Comparison of ENCODE assay signal across 21 cellular contexts in genomic region chr1:201422436-201423030, GRCh38. TPM values are rescaled to one million over a fixed set of nuclear protein-coding genes. Genes with fewer than 3 reads are reported as not detected.
"Had no signal": no experiment of that assay in that cellular context is flagged by ENCODE, and none has a peak within 500 bp of the region (broad histone marks: within the 10 kb centered on the region; RNA-seq: fewer than 3 reads in every experiment).

No MANE protein-coding gene starts in this region.

- H3K4me1 Mint-ChIP-seq: activated CD4-positive, alpha-beta T cell treated with anti-CD3 and anti-CD28 coated beads for 36 hours; activated naive CD4-positive, alpha-beta T cell treated with anti-CD3 and anti-CD28 coated beads, Interleukin-2, amount 50 U/mL, for 24 hours had no signal

- H3K9me3 Mint-ChIP-seq: activated CD4-positive, alpha-beta memory T cell treated with anti-CD3 and anti-CD28 coated beads for 36 hours; activated naive CD4-positive, alpha-beta T cell treated with anti-CD3 and anti-CD28 coated beads, Interleukin-2, amount 50 U/mL, for 24 hours; activated T-helper 2 cell treated with anti-CD3 and anti-CD28 coated beads, Interferon-gamma antibody, Interleukin-2, Interleukin-4, amounts not matched to agents 10 μg/mL and 5 μg/mL and 100 μg/mL, durations not matched to agents 14 hours and 24 hours and 36 hours; natural killer cell treated with Interleukin-12 subunit alpha and Interleukin-12 subunit beta and Interleukin-15 and Interleukin-18, amount 100 ng/mL, for 72 hours had no signal

- H3K36me3 ChIP-seq: adrenal gland, esophagus muscularis mucosa, right lobe of liver, stomach, WERI-Rb-1 had no signal

- H3K4me3 ChIP-seq: adrenal gland, coronary artery, esophagus muscularis mucosa, right lobe of liver, stomach, testis had no signal

- ATAC-seq: activated CD4-positive, alpha-beta T cell treated with anti-CD3 and anti-CD28 coated beads for 36 hours; activated CD8-positive, alpha-beta memory T cell treated with anti-CD3 and anti-CD28 coated beads, Interleukin-2, amount 10 ng/mL, durations not matched to agents 7 days and 5 days; natural killer cell treated with Interleukin-12 subunit alpha and Interleukin-12 subunit beta and Interleukin-15 and Interleukin-18, amount 100 ng/mL, for 72 hours; right lobe of liver had no signal

- H3K4me1 ChIP-seq: adrenal gland, right lobe of liver, stomach, testis had no signal

- DNase-seq: activated CD4-positive, alpha-beta memory T cell treated with anti-CD3 and anti-CD28 coated beads for 36 hours; activated CD4-positive, alpha-beta T cell treated with anti-CD3 and anti-CD28 coated beads for 36 hours; activated CD8-positive, alpha-beta memory T cell treated with anti-CD3 and anti-CD28 coated beads, Interleukin-2, amount 10 ng/mL, durations not matched to agents 7 days and 5 days; activated T-cell treated with anti-CD3 and anti-CD28 coated beads, Interleukin-2, amount 50 U/mL, for 1 hour; adrenal gland; central memory CD4-positive, alpha-beta T cell; glutamatergic neuron; mesenchymal stem cell; right lobe of liver; stimulated activated CD4-positive, alpha-beta T cell treated with anti-CD3 and anti-CD28 coated beads, Interleukin-1b, Interleukin-23, amount 100 ng/mL, for 48 hours; stomach; testis; WERI-Rb-1 had no signal

- H3K36me3 Mint-ChIP-seq: activated CD4-positive, alpha-beta memory T cell treated with anti-CD3 and anti-CD28 coated beads for 36 hours; activated CD8-positive, alpha-beta memory T cell treated with anti-CD3 and anti-CD28 coated beads, Interleukin-2, amount 10 ng/mL, durations not matched to agents 7 days and 5 days; activated naive CD4-positive, alpha-beta T cell treated with anti-CD3 and anti-CD28 coated beads, Interleukin-2, amount 50 U/mL, for 24 hours; natural killer cell treated with Interleukin-12 subunit alpha and Interleukin-12 subunit beta and Interleukin-15 and Interleukin-18, amount 100 ng/mL, for 72 hours had no signal

- H3K4me3 Mint-ChIP-seq: activated CD4-positive, alpha-beta memory T cell treated with anti-CD3 and anti-CD28 coated beads for 36 hours; activated CD4-positive, alpha-beta T cell treated with anti-CD3 and anti-CD28 coated beads for 36 hours; activated CD8-positive, alpha-beta memory T cell treated with anti-CD3 and anti-CD28 coated beads, Interleukin-2, amount 10 ng/mL, durations not matched to agents 7 days and 5 days; activated naive CD4-positive, alpha-beta T cell treated with anti-CD3 and anti-CD28 coated beads, Interleukin-2, amount 50 U/mL, for 24 hours; natural killer cell treated with Interleukin-12 subunit alpha and Interleukin-12 subunit beta and Interleukin-15 and Interleukin-18, amount 100 ng/mL, for 72 hours had no signal

- H3K27ac ChIP-seq: adrenal gland, coronary artery, esophagus muscularis mucosa, right lobe of liver, stomach, testis, WERI-Rb-1 had no signal

- H3K9me3 ChIP-seq: adrenal gland, esophagus muscularis mucosa, right lobe of liver, stomach, testis had no signal

- H3K27me3 Mint-ChIP-seq: activated CD4-positive, alpha-beta memory T cell treated with anti-CD3 and anti-CD28 coated beads for 36 hours; activated naive CD4-positive, alpha-beta T cell treated with anti-CD3 and anti-CD28 coated beads, Interleukin-2, amount 50 U/mL, for 24 hours had no signal

- H3K27me3 ChIP-seq: adrenal gland, esophagus muscularis mucosa, right lobe of liver, testis had no signal

- H3K27ac Mint-ChIP-seq: activated CD4-positive, alpha-beta memory T cell treated with anti-CD3 and anti-CD28 coated beads for 36 hours; activated CD4-positive, alpha-beta T cell treated with anti-CD3 and anti-CD28 coated beads for 36 hours; activated CD8-positive, alpha-beta memory T cell treated with anti-CD3 and anti-CD28 coated beads, Interleukin-2, amount 10 ng/mL, durations not matched to agents 7 days and 5 days; activated naive CD4-positive, alpha-beta T cell treated with anti-CD3 and anti-CD28 coated beads, Interleukin-2, amount 50 U/mL, for 24 hours; activated T-helper 2 cell treated with anti-CD3 and anti-CD28 coated beads, Interferon-gamma antibody, Interleukin-2, Interleukin-4, amounts not matched to agents 10 μg/mL and 5 μg/mL and 100 μg/mL, durations not matched to agents 14 hours and 24 hours and 36 hours; natural killer cell treated with Interleukin-12 subunit alpha and Interleukin-12 subunit beta and Interleukin-15 and Interleukin-18, amount 100 ng/mL, for 72 hours had no signal

RNA-seq across cellular contexts. Expression of gene TNNI1, which starts 1.0 kb away (rescaled TPM):
- total RNA-seq: activated CD4-positive, alpha-beta memory T cell treated with anti-CD3 and anti-CD28 coated beads for 36 hours; activated CD4-positive, alpha-beta T cell treated with anti-CD3 and anti-CD28 coated beads for 36 hours; activated CD8-positive, alpha-beta memory T cell treated with anti-CD3 and anti-CD28 coated beads, Interleukin-2, amount 10 ng/mL, durations not matched to agents 7 days and 5 days; activated T-helper 2 cell treated with anti-CD3 and anti-CD28 coated beads, Interferon-gamma antibody, Interleukin-2, Interleukin-4, amounts not matched to agents 10 μg/mL and 5 μg/mL and 100 μg/mL, durations not matched to agents 14 hours and 24 hours and 36 hours; kidney epithelial cell; natural killer cell treated with Interleukin-12 subunit alpha and Interleukin-12 subunit beta and Interleukin-15 and Interleukin-18, amount 100 ng/mL, for 72 hours; pulmonary artery endothelial cell; stomach had no signal

RNA-seq across cellular contexts. Expression of gene LAD1, which starts 23.4 kb away (rescaled TPM):
- total RNA-seq: activated CD4-positive, alpha-beta memory T cell treated with anti-CD3 and anti-CD28 coated beads for 36 hours; activated CD4-positive, alpha-beta T cell treated with anti-CD3 and anti-CD28 coated beads for 36 hours; activated CD8-positive, alpha-beta memory T cell treated with anti-CD3 and anti-CD28 coated beads, Interleukin-2, amount 10 ng/mL, durations not matched to agents 7 days and 5 days; activated T-helper 2 cell treated with anti-CD3 and anti-CD28 coated beads, Interferon-gamma antibody, Interleukin-2, Interleukin-4, amounts not matched to agents 10 μg/mL and 5 μg/mL and 100 μg/mL, durations not matched to agents 14 hours and 24 hours and 36 hours; natural killer cell treated with Interleukin-12 subunit alpha and Interleukin-12 subunit beta and Interleukin-15 and Interleukin-18, amount 100 ng/mL, for 72 hours; pulmonary artery endothelial cell; T-helper 1 cell treated with Interleukin-12 subunit alpha and Interleukin-12 subunit beta and Interleukin-4 antibody, amounts not matched to agents 30 ng/mL and 1 ng/mL, for 36 hours had no signal

RNA-seq across cellular contexts. Expression of gene TNNT2, which starts 45.1 kb away (rescaled TPM):
- total RNA-seq: activated CD4-positive, alpha-beta memory T cell treated with anti-CD3 and anti-CD28 coated beads for 36 hours; activated CD4-positive, alpha-beta T cell treated with anti-CD3 and anti-CD28 coated beads for 36 hours; activated CD8-positive, alpha-beta memory T cell treated with anti-CD3 and anti-CD28 coated beads, Interleukin-2, amount 10 ng/mL, durations not matched to agents 7 days and 5 days; activated T-helper 2 cell treated with anti-CD3 and anti-CD28 coated beads, Interferon-gamma antibody, Interleukin-2, Interleukin-4, amounts not matched to agents 10 μg/mL and 5 μg/mL and 100 μg/mL, durations not matched to agents 14 hours and 24 hours and 36 hours; natural killer cell treated with Interleukin-12 subunit alpha and Interleukin-12 subunit beta and Interleukin-15 and Interleukin-18, amount 100 ng/mL, for 72 hours; pulmonary artery endothelial cell; T-helper 1 cell treated with Interleukin-12 subunit alpha and Interleukin-12 subunit beta and Interleukin-4 antibody, amounts not matched to agents 30 ng/mL and 1 ng/mL, for 36 hours had no signal
